1 cellular context compared by ENCODE assay signal in genomic region chr2:43595603-43596412, GRCh38.
TF ChIP-seq lines count a peak whose summit lies in the region.

TSS of gene THADA (minus strand) at chr2:43596038. CDS start at chr2:43592392, 3,646 bp downstream.

TF ChIP-seq in H1, 55 proteins besides CTCF, POLR2A, EP300 and RAD21:
- TF ChIP-seq GABPA (IDR thresholded peaks at IDR 0.05; ENCODE audit: borderline replicate concordance, insufficient read depth, low read length) (peak; percentile 71; the same call in 1 of the 2 replicates), BCL11A (IDR thresholded peaks at IDR 0.05; ENCODE audit: low read depth in 2 of 2, low read length in 2 of 2) (no peak), KDM5A (IDR thresholded peaks at IDR 0.05; ENCODE audit: low read length) (0 out of 2 replicates have a peak, but pooled peaks have one; percentile 21), CHD2 (IDR thresholded peaks at IDR 0.05; ENCODE audit: low read length) (peak; percentile 94), TCF12 (IDR thresholded peaks at IDR 0.05; ENCODE audit: low read depth, low read length) (no peak), SIX5 (IDR thresholded peaks at IDR 0.05; ENCODE audit: low read depth, low read length) (no peak), RNF2 (IDR thresholded peaks at IDR 0.05; ENCODE audit: borderline replicate concordance, low read depth, low read length, missing control alignments, poor library complexity, severe bottlenecking) (no peak), RFX5 (IDR thresholded peaks at IDR 0.05; ENCODE audit: borderline replicate concordance, low read depth, low read length) (peak; percentile 53; the same call in 1 of the 2 replicates), BRCA1 (IDR thresholded peaks at IDR 0.05; ENCODE audit: low read depth, low read length) (peak; percentile 85), SP1 (IDR thresholded peaks at IDR 0.05; ENCODE audit: low read depth, low read length) (no peak), EZH2 (IDR thresholded peaks at IDR 0.05; ENCODE audit: low read depth, low read length, severe bottlenecking) (no peak), GTF2F1 (IDR thresholded peaks at IDR 0.05; ENCODE audit: borderline replicate concordance, low read depth, low read length) (0 out of 2 replicates have a peak, but pooled peaks have one; percentile 64), SIN3A (conservative IDR thresholded peaks at IDR 0.05 in 1 of 2, IDR thresholded peaks at IDR 0.05 in 1 of 2; ENCODE audit: low read depth in 1 of 2, low read length in 2 of 2) (peak; percentile 94 to 99), KDM1A (IDR thresholded peaks at IDR 0.05; ENCODE audit: borderline replicate concordance, low read length) (no peak), RXRA (IDR thresholded peaks at IDR 0.05; ENCODE audit: insufficient read depth, low read depth, low read length) (no peak), PHF8 (conservative IDR thresholded peaks at IDR 0.05; ENCODE audit: low read depth, low read length) (peak; percentile 90), FOSL1 (IDR thresholded peaks at IDR 0.05; ENCODE audit: insufficient read depth, low read depth, low read length) (no peak), MAFK (IDR thresholded peaks at IDR 0.05; ENCODE audit: low read depth, low read length) (no peak), POLR2AphosphoS5 (IDR thresholded peaks at IDR 0.05; ENCODE audit: low read depth, low read length) (peak; percentile 100), CBX8 (IDR thresholded peaks at IDR 0.05; ENCODE audit: borderline replicate concordance, low read depth, low read length) (no peak), NRF1 (IDR thresholded peaks at IDR 0.05; ENCODE audit: low read depth, low read length) (no peak), HDAC2 (IDR thresholded peaks at IDR 0.05; ENCODE audit: borderline replicate concordance in 1 of 2, low read depth in 2 of 2, low read length in 2 of 2) (peak; percentile 58 to 97; a peak in 3 of 4 replicates), ASH2L (IDR thresholded peaks at IDR 0.05; ENCODE audit: low read length) (peak; percentile 78), TAF1 (IDR thresholded peaks at IDR 0.05; ENCODE audit: low read depth, low read length) (peak; percentile 96), E2F6 (IDR thresholded peaks at IDR 0.05) (peak; percentile 64), ATF3 (IDR thresholded peaks at IDR 0.05; ENCODE audit: insufficient read depth, low read depth, low read length) (no peak), NANOG (IDR thresholded peaks at IDR 0.05; ENCODE audit: insufficient read depth, low read depth, low read length, poor library complexity, severe bottlenecking) (no peak), TEAD4 (IDR thresholded peaks at IDR 0.05; ENCODE audit: low read depth, low read length) (no peak), CHD1 (IDR thresholded peaks at IDR 0.05; ENCODE audit: low read depth, low read length) (no peak), SP2 (IDR thresholded peaks at IDR 0.05; ENCODE audit: low read length) (no peak), YY1 (IDR thresholded peaks at IDR 0.05; ENCODE audit: low read depth, low read length) (peak; percentile 57; the same call in 1 of the 2 replicates), SP4 (IDR thresholded peaks at IDR 0.05; ENCODE audit: low read length) (no peak), SRF (IDR thresholded peaks at IDR 0.05; ENCODE audit: low read depth, low read length) (no peak), SUZ12 (IDR thresholded peaks at IDR 0.05; ENCODE audit: low read length) (no peak), TBP (IDR thresholded peaks at IDR 0.05; ENCODE audit: low read depth, low read length) (peak; percentile 93), KDM4A (IDR thresholded peaks at IDR 0.05; ENCODE audit: low read depth, low read length, severe bottlenecking) (peak; percentile 94), RBBP5 (IDR thresholded peaks at IDR 0.05; ENCODE audit: borderline replicate concordance, low read depth, low read length) (peak; percentile 82), CEBPB (IDR thresholded peaks at IDR 0.05; ENCODE audit: low read depth, low read length) (no peak), CTBP2 (IDR thresholded peaks at IDR 0.05; ENCODE audit: borderline replicate concordance, insufficient read depth, insufficient read length, low read length) (no peak), SAP30 (IDR thresholded peaks at IDR 0.05; ENCODE audit: insufficient read depth, insufficient replicate concordance, low read length) (peak; percentile 99), USF2 (IDR thresholded peaks at IDR 0.05; ENCODE audit: low read length) (0 out of 2 replicates have a peak, but pooled peaks have one; percentile 11), POU5F1 (IDR thresholded peaks at IDR 0.05; ENCODE audit: low read depth, low read length) (no peak), CREB1 (IDR thresholded peaks at IDR 0.05) (peak; percentile 93), SIRT6 (IDR thresholded peaks at IDR 0.05; ENCODE audit: low read length) (no peak), EGR1 (IDR thresholded peaks at IDR 0.05; ENCODE audit: borderline replicate concordance, low read depth, low read length) (no peak), TAF7 (optimal IDR thresholded peaks at IDR 0.05; ENCODE audit: borderline replicate concordance, low read depth, low read length) (no peak), ATF2 (IDR thresholded peaks at IDR 0.05; ENCODE audit: low read length) (peak; percentile 47; the same call in 1 of the 2 replicates), HDAC6 (IDR thresholded peaks at IDR 0.05; ENCODE audit: low read depth, low read length) (no peak), BACH1 (IDR thresholded peaks at IDR 0.05; ENCODE audit: low read length) (no peak), JUND (IDR thresholded peaks at IDR 0.05; ENCODE audit: low read length) (peak; percentile 78), CBX5 (IDR thresholded peaks at IDR 0.05; ENCODE audit: low read depth, low read length) (no peak), JUN (IDR thresholded peaks at IDR 0.05; ENCODE audit: low read depth, low read length) (no peak; the same call in 1 of the 2 replicates), ZNF274 (IDR thresholded peaks at IDR 0.05; ENCODE audit: borderline replicate concordance, extremely low read depth, low read length) (no peak)
- TF ChIP-seq, protein P1, sequence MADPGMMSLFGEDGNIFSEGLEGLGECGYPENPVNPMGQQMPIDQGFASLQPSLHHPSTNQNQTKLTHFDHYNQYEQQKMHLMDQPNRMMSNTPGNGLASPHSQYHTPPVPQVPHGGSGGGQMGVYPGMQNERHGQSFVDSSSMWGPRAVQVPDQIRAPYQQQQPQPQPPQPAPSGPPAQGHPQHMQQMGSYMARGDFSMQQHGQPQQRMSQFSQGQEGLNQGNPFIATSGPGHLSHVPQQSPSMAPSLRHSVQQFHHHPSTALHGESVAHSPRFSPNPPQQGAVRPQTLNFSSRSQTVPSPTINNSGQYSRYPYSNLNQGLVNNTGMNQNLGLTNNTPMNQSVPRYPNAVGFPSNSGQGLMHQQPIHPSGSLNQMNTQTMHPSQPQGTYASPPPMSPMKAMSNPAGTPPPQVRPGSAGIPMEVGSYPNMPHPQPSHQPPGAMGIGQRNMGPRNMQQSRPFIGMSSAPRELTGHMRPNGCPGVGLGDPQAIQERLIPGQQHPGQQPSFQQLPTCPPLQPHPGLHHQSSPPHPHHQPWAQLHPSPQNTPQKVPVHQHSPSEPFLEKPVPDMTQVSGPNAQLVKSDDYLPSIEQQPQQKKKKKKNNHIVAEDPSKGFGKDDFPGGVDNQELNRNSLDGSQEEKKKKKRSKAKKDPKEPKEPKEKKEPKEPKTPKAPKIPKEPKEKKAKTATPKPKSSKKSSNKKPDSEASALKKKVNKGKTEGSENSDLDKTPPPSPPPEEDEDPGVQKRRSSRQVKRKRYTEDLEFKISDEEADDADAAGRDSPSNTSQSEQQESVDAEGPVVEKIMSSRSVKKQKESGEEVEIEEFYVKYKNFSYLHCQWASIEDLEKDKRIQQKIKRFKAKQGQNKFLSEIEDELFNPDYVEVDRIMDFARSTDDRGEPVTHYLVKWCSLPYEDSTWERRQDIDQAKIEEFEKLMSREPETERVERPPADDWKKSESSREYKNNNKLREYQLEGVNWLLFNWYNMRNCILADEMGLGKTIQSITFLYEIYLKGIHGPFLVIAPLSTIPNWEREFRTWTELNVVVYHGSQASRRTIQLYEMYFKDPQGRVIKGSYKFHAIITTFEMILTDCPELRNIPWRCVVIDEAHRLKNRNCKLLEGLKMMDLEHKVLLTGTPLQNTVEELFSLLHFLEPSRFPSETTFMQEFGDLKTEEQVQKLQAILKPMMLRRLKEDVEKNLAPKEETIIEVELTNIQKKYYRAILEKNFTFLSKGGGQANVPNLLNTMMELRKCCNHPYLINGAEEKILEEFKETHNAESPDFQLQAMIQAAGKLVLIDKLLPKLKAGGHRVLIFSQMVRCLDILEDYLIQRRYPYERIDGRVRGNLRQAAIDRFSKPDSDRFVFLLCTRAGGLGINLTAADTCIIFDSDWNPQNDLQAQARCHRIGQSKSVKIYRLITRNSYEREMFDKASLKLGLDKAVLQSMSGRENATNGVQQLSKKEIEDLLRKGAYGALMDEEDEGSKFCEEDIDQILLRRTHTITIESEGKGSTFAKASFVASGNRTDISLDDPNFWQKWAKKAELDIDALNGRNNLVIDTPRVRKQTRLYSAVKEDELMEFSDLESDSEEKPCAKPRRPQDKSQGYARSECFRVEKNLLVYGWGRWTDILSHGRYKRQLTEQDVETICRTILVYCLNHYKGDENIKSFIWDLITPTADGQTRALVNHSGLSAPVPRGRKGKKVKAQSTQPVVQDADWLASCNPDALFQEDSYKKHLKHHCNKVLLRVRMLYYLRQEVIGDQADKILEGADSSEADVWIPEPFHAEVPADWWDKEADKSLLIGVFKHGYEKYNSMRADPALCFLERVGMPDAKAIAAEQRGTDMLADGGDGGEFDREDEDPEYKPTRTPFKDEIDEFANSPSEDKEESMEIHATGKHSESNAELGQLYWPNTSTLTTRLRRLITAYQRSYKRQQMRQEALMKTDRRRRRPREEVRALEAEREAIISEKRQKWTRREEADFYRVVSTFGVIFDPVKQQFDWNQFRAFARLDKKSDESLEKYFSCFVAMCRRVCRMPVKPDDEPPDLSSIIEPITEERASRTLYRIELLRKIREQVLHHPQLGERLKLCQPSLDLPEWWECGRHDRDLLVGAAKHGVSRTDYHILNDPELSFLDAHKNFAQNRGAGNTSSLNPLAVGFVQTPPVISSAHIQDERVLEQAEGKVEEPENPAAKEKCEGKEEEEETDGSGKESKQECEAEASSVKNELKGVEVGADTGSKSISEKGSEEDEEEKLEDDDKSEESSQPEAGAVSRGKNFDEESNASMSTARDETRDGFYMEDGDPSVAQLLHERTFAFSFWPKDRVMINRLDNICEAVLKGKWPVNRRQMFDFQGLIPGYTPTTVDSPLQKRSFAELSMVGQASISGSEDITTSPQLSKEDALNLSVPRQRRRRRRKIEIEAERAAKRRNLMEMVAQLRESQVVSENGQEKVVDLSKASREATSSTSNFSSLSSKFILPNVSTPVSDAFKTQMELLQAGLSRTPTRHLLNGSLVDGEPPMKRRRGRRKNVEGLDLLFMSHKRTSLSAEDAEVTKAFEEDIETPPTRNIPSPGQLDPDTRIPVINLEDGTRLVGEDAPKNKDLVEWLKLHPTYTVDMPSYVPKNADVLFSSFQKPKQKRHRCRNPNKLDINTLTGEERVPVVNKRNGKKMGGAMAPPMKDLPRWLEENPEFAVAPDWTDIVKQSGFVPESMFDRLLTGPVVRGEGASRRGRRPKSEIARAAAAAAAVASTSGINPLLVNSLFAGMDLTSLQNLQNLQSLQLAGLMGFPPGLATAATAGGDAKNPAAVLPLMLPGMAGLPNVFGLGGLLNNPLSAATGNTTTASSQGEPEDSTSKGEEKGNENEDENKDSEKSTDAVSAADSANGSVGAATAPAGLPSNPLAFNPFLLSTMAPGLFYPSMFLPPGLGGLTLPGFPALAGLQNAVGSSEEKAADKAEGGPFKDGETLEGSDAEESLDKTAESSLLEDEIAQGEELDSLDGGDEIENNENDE (IDR thresholded peaks at IDR 0.05; ENCODE audit: insufficient replicate concordance, low read length): no peak
- TF ChIP-seq, protein P2, sequence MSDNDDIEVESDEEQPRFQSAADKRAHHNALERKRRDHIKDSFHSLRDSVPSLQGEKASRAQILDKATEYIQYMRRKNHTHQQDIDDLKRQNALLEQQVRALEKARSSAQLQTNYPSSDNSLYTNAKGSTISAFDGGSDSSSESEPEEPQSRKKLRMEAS (IDR thresholded peaks at IDR 0.05): peak; percentile 88
